25 cellular contexts compared by ENCODE assay signal in the genomic region with DNA sequence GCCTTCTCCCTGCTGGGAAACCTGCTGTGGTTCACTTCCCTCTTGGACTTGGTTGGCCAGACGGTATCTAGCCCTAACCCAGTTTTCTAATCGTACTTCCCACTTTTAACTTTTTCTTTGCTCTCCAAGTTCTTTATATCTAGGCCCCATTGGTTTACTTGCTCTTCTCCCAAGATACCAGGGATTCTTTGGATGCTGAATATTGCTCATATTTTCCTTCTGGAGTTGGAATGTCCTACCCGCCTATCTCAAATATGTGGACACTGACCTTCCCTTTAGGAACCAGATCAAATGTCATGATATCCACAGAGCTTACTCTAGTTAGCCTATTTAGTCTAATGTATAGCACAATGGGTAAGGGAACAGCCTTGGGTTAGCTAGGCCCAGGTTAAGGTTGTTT.
A peak's percentile ranks its signal among the peaks of the same experiment; 100 is the strongest.
DNase-seq lines count a peak whose midpoint lies in the region; ATAC-seq and TF ChIP-seq lines count a peak whose summit lies in the region.
"Had no signal": no experiment of that assay in that cellular context is flagged by ENCODE, and none has a peak within 500 bp of the region (broad histone marks: within the 10 kb centered on the region; RNA-seq: fewer than 3 reads in every experiment).

No MANE protein-coding gene starts in this region.

- peak; percentile 10 for DNase-seq in CD1c-positive myeloid dendritic cell (ENCODE audit: extremely low spot score)
- DNase-seq in LoVo (ENCODE audit: low spot score) = peak; percentile 16
- DNase-seq in choroid plexus epithelial cell (ENCODE audit: low read depth) = peak; percentile 39
- DNase-seq in trophoblast cell = peak; percentile 47 to 88
- no peak for DNase-seq in HEK293T (ENCODE audit: extremely low spot score)
- DNase-seq in stimulated activated CD4-positive, alpha-beta T cell treated with anti-CD3 and anti-CD28 coated beads, Interleukin-15, amount 100 ng/mL, for 24 hours = no peak
- DNase-seq: activated CD4-positive, alpha-beta T cell treated with anti-CD3 and anti-CD28 coated beads for 36 hours; activated CD8-positive, alpha-beta memory T cell treated with anti-CD3 and anti-CD28 coated beads for 24 hours; activated naive CD4-positive, alpha-beta T cell treated with anti-CD3 and anti-CD28 coated beads for 36 hours; activated T-cell treated with anti-CD3 and anti-CD28 coated beads, Interleukin-2, amount 50 U/mL, for 24 hours; central memory CD4-positive, alpha-beta T cell; foreskin keratinocyte; HCEC 1CT; lower lobe of right lung; NCI-H1092 treated with DMSO at 0.1 percent for 48 hours; NCI-H2029; NCI-H345; PC-9; SIG-M5; T-cell; upper lobe of left lung had no signal

- H3K4ac ChIP-seq in trophoblast cell (ENCODE audit: low read depth, low read length) = no peak overlapping the region

- no peak overlapping the region for H3K23ac ChIP-seq in trophoblast cell (ENCODE audit: low read length)

- peak overlapping the region; percentile 25 for H3K9ac ChIP-seq in trophoblast cell (ENCODE audit: low read length)

- no peak overlapping the region for H3K4me2 ChIP-seq in trophoblast cell (ENCODE audit: low read length)
- H3K4me2 ChIP-seq: PC-9 had no signal

- H3K79me1 ChIP-seq in trophoblast cell (ENCODE audit: low read length) = no peaks in the 10 kb centered on the region

- no peaks in the 10 kb centered on the region for H3K79me2 ChIP-seq in trophoblast cell (ENCODE audit: control insufficient read depth, insufficient read depth, low read length, poor library complexity)

- no peaks in the 10 kb centered on the region for H3K27me3 ChIP-seq in trophoblast cell (ENCODE audit: insufficient read depth, low read length)
- H3K27me3 ChIP-seq: upper lobe of left lung had no signal

- H3K18ac ChIP-seq in trophoblast cell (ENCODE audit: low read length) = no peak overlapping the region

- no peak overlapping the region for H2AK5ac ChIP-seq in trophoblast cell (ENCODE audit: low read length)

- no peak overlapping the region for H3K4me3 ChIP-seq in choroid plexus epithelial cell (ENCODE audit: low read depth, low read length)
- no peak overlapping the region for H3K4me3 ChIP-seq in trophoblast cell (ENCODE audit: low read depth, low read length)
- H3K4me3 ChIP-seq: lower lobe of right lung, PC-9, upper lobe of left lung had no signal

- no peak overlapping the region for H4K8ac ChIP-seq in trophoblast cell (ENCODE audit: low read depth, low read length)

- POLR2A ChIA-PET in HEK293T (lab: Yijun Ruan, JAX) = no interaction called here

- no CpG with 5 or more reads among the region's 3 CpGs for WGBS in trophoblast cell (ENCODE audit: extremely low coverage, insufficient coverage, insufficient read length)

- no peak for TF ChIP-seq CTCF in choroid plexus epithelial cell (conservative IDR thresholded peaks at IDR 0.05; ENCODE audit: low read depth, low read length)

- H2BK5ac ChIP-seq in trophoblast cell (ENCODE audit: low read depth, low read length, poor library complexity) = no peak overlapping the region

- CTCF ChIA-PET in HEK293T (lab: Yijun Ruan, JAX) = interaction anchor here (1.0 to 1.1 kb wide), 2 partner anchors 13 to 20 kb away, joined by 3 read pairs; no protein-coding TSS in a partner anchor

- no peak overlapping the region for H3K27ac ChIP-seq in trophoblast cell (ENCODE audit: low read depth, low read length)
- H3K27ac ChIP-seq: C4-2B, epithelial cell of prostate, foreskin keratinocyte, lower lobe of right lung, PC-9, upper lobe of left lung had no signal

- no peak overlapping the region for H4K12ac ChIP-seq in trophoblast cell (ENCODE audit: low read depth, low read length)

- ATAC-seq in HG02623 (IDR thresholded peaks at IDR 0.05; ENCODE audit: unreplicated experiment) (no peak), GM21367 (IDR thresholded peaks at IDR 0.05; ENCODE audit: unreplicated experiment) (no peak)
- ATAC-seq: activated CD4-positive, alpha-beta T cell treated with anti-CD3 and anti-CD28 coated beads for 36 hours; foreskin keratinocyte; lower lobe of right lung; T-cell had no signal

- no peak overlapping the region for H2AFZ ChIP-seq in trophoblast cell (ENCODE audit: insufficient read depth, low read length, poor library complexity)
- H2AFZ ChIP-seq: PC-9 had no signal

- H3K36me3 ChIP-seq in trophoblast cell (ENCODE audit: control insufficient read depth in 1 of 2, insufficient read depth in 2 of 2, low read length in 2 of 2) = no peaks in the 10 kb centered on the region
- H3K36me3 ChIP-seq: lower lobe of right lung, upper lobe of left lung had no signal

- no peaks in the 10 kb centered on the region for H3K9me3 ChIP-seq in trophoblast cell (ENCODE audit: insufficient read depth, low read depth, low read length)
- H3K9me3 ChIP-seq: lower lobe of right lung, upper lobe of left lung had no signal

- H3K4me1 ChIP-seq in trophoblast cell (ENCODE audit: control insufficient read depth in 1 of 2, insufficient read depth in 2 of 2, low read length in 2 of 2) = peaks cover 3 to 4% of the 10 kb centered on the region in 2 experiments
- H3K4me1 ChIP-seq: foreskin keratinocyte, lower lobe of right lung, upper lobe of left lung had no signal

- H4K91ac ChIP-seq in trophoblast cell (ENCODE audit: low read depth, low read length) = no peak overlapping the region

- H3K14ac ChIP-seq in trophoblast cell (ENCODE audit: low read length) = no peak overlapping the region

- H2BK12ac ChIP-seq in trophoblast cell (ENCODE audit: low read length) = no peak overlapping the region

- no peak overlapping the region for H2BK120ac ChIP-seq in trophoblast cell (ENCODE audit: insufficient read depth, low read length, poor library complexity)

TF ChIP-seq in HEK293T, 16 proteins besides CTCF, POLR2A, EP300 and RAD21:
- TF ChIP-seq ELF4 (IDR thresholded peaks at IDR 0.05) = no peak

Comparison
In these comparisons a context has a peak if more than half of its experiments do, and no peak if none do; other contexts are left out.
1. DNase-seq: peak in CD1c-positive myeloid dendritic cell (single experiment), LoVo (single experiment), choroid plexus epithelial cell (single experiment) and trophoblast cell (2 of 2); none in HEK293T (single experiment) and stimulated activated CD4-positive, alpha-beta T cell treated with anti-CD3 and anti-CD28 coated beads, Interleukin-15, amount 100 ng/mL, for 24 hours (single experiment).